ENCODE assay signal across 8 cellular contexts in the genomic region with DNA sequence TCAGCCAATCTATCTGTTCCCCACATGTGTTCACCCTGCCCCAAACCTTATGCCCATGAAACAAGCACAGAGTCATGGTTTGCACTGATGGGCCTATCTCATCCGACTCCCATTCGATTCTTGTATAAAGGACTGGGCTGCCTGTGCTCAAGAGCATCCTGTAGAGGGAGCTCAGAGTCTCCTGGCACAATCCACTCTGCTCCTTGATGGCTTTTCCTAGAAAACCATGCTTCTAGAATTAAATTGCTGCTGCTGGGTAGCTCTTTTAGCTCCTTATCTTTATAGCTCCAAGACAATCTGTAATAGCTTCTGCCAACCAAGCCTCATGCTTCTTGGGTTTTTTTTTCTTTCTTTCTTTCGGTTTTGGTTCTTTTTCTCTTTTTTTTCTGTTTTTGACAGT. TPM values are rescaled to one million over a fixed set of nuclear protein-coding genes. Genes with fewer than 3 reads are reported as not detected.
DNase-seq lines count a peak whose midpoint lies in the region; ATAC-seq and TF ChIP-seq lines count a peak whose summit lies in the region.

No MANE protein-coding gene starts in this region.

- no peak overlapping the region for H3K27ac Mint-ChIP-seq in activated T-helper 2 cell treated with anti-CD3 and anti-CD28 coated beads, Interferon-gamma antibody, Interleukin-2, Interleukin-4, amounts not matched to agents 10 μg/mL and 5 μg/mL and 100 μg/mL, durations not matched to agents 14 hours and 24 hours and 36 hours

- no peaks in the 10 kb centered on the region for H3K27me3 Mint-ChIP-seq in activated T-helper 2 cell treated with anti-CD3 and anti-CD28 coated beads, Interferon-gamma antibody, Interleukin-2, Interleukin-4, amounts not matched to agents 10 μg/mL and 5 μg/mL and 100 μg/mL, durations not matched to agents 14 hours and 24 hours and 36 hours (ENCODE audit: low read depth)

- intact Hi-C loops in activated T-helper 2 cell treated with anti-CD3 and anti-CD28 coated beads, Interferon-gamma antibody, Interleukin-2, Interleukin-4, amounts not matched to agents 10 μg/mL and 5 μg/mL and 100 μg/mL, durations not matched to agents 14 hours and 24 hours and 36 hours (cut with micrococcal nuclease): no loop called here

- TF ChIP-seq CTCF in HFF-Myc (IDR thresholded peaks at IDR 0.05; ENCODE audit: low read depth, low read length, missing control alignments): peak; percentile 58

- no peak overlapping the region for H3K4me3 Mint-ChIP-seq in activated T-helper 2 cell treated with anti-CD3 and anti-CD28 coated beads, Interferon-gamma antibody, Interleukin-2, Interleukin-4, amounts not matched to agents 10 μg/mL and 5 μg/mL and 100 μg/mL, durations not matched to agents 14 hours and 24 hours and 36 hours (ENCODE audit: low read depth)

- no peak overlapping the region for H3K4me3 ChIP-seq in HFF-Myc (replicated peaks; ENCODE audit: low read depth, low read length)

- H3K9me3 Mint-ChIP-seq in activated T-helper 2 cell treated with anti-CD3 and anti-CD28 coated beads, Interferon-gamma antibody, Interleukin-2, Interleukin-4, amounts not matched to agents 10 μg/mL and 5 μg/mL and 100 μg/mL, durations not matched to agents 14 hours and 24 hours and 36 hours: no peaks in the 10 kb centered on the region

- ATAC-seq in GM19023 (IDR thresholded peaks at IDR 0.05; ENCODE audit: unreplicated experiment): no peak

- no peaks in the 10 kb centered on the region for H3K36me3 Mint-ChIP-seq in activated T-helper 2 cell treated with anti-CD3 and anti-CD28 coated beads, Interferon-gamma antibody, Interleukin-2, Interleukin-4, amounts not matched to agents 10 μg/mL and 5 μg/mL and 100 μg/mL, durations not matched to agents 14 hours and 24 hours and 36 hours (ENCODE audit: low read depth)

- DNase-seq in AG20443 (ENCODE audit: low spot score) (peak; percentile 32), HFF-Myc (ENCODE audit: extremely low read depth, low read depth) (no peak), SW480 (ENCODE audit: low spot score) (peak; percentile 15), iPS-NIHi7 (ENCODE audit: extremely low spot score) (peak; percentile 70), NK-92 (lab: John Stamatoyannopoulos, UW; ENCODE audit: unreplicated experiment) (no peak)
- no peak for DNase-seq in central memory CD4-positive, alpha-beta T cell
- no peak for DNase-seq in activated T-helper 2 cell treated with anti-CD3 and anti-CD28 coated beads, Interferon-gamma antibody, Interleukin-2, Interleukin-4, amounts not matched to agents 10 μg/mL and 5 μg/mL and 100 μg/mL, durations not matched to agents 14 hours and 24 hours and 36 hours (ENCODE audit: low spot score)

- H3K4me1 Mint-ChIP-seq in activated T-helper 2 cell treated with anti-CD3 and anti-CD28 coated beads, Interferon-gamma antibody, Interleukin-2, Interleukin-4, amounts not matched to agents 10 μg/mL and 5 μg/mL and 100 μg/mL, durations not matched to agents 14 hours and 24 hours and 36 hours (ENCODE audit: low read depth): peaks cover 12% of the 10 kb centered on the region

RNA-seq across cellular contexts. Expression of gene ZNF19, which starts 9.7 kb away (rescaled TPM):
- total RNA-seq in activated T-helper 2 cell treated with anti-CD3 and anti-CD28 coated beads, Interferon-gamma antibody, Interleukin-2, Interleukin-4, amounts not matched to agents 10 μg/mL and 5 μg/mL and 100 μg/mL, durations not matched to agents 14 hours and 24 hours and 36 hours: 2.1 and 2.8 TPM in 2 replicates

RNA-seq across cellular contexts. Expression of gene ZNF23, which starts 17.4 kb away (rescaled TPM):
- total RNA-seq in activated T-helper 2 cell treated with anti-CD3 and anti-CD28 coated beads, Interferon-gamma antibody, Interleukin-2, Interleukin-4, amounts not matched to agents 10 μg/mL and 5 μg/mL and 100 μg/mL, durations not matched to agents 14 hours and 24 hours and 36 hours: 4.9 and 6.0 TPM in 2 replicates

RNA-seq across cellular contexts. Expression of gene TLE7, which starts 37.6 kb away (rescaled TPM):
- not detected in 2 replicates for total RNA-seq in activated T-helper 2 cell treated with anti-CD3 and anti-CD28 coated beads, Interferon-gamma antibody, Interleukin-2, Interleukin-4, amounts not matched to agents 10 μg/mL and 5 μg/mL and 100 μg/mL, durations not matched to agents 14 hours and 24 hours and 36 hours

RNA-seq across cellular contexts. Expression of gene CHST4, which starts 46.8 kb away (rescaled TPM):
- 0.09 TPM in 1 of 2 replicates, not detected in the other for total RNA-seq in activated T-helper 2 cell treated with anti-CD3 and anti-CD28 coated beads, Interferon-gamma antibody, Interleukin-2, Interleukin-4, amounts not matched to agents 10 μg/mL and 5 μg/mL and 100 μg/mL, durations not matched to agents 14 hours and 24 hours and 36 hours

Comparison
In these comparisons a context has a peak if more than half of its experiments do, and no peak if none do; other contexts are left out.
1. DNase-seq: peak in AG20443 (single experiment), SW480 (single experiment) and iPS-NIHi7 (single experiment); none in HFF-Myc (single experiment), central memory CD4-positive, alpha-beta T cell (single experiment), activated T-helper 2 cell treated with anti-CD3 and anti-CD28 coated beads, Interferon-gamma antibody, Interleukin-2, Interleukin-4, amounts not matched to agents 10 μg/mL and 5 μg/mL and 100 μg/mL, durations not matched to agents 14 hours and 24 hours and 36 hours (single experiment) and NK-92 (single experiment).